ENCODE assay signal across 35 cellular contexts in the genomic region with DNA sequence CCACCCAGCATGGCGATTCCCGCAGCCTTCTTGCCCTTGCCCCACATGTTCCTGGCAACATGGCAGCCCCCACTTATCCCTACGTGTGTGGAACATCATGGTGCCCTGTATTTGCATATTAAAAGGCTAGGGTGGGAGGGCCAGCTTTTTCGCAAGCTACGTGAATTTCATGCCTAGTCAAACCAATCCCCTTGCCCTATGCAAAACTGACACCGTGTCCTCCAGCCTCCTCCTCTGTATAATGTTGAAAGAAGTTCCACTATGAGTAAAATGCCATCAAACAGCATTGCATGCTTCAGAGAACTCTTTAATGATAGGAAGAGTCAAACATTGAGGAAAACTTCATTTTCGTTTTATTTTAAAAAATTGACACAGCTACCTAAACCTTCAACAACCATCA.
"Had no signal": no experiment of that assay in that cellular context is flagged by ENCODE, and none has a peak within 500 bp of the region (broad histone marks: within the 10 kb centered on the region; RNA-seq: fewer than 3 reads in every experiment).

No MANE protein-coding gene starts in this region.

- H3K9me3 ChIP-seq: MG63 had no signal

- H3K9ac ChIP-seq: KMS-11 had no signal

- H3K4me2 ChIP-seq: KMS-11 had no signal

- DNase-seq: Karpas-422, Kasumi-1, MG63, MM.1S, MV-4-11, NCI-H1048, NCI-H1092, NCI-H1092 treated with DMSO at 0.1 percent for 48 hours, NCI-H1105, NCI-H1105 treated with DMSO at 0.1 percent for 48 hours, NCI-H1417, NCI-H1417 treated with DMSO at 0.1 percent for 48 hours, NCI-H1436, NCI-H1436 treated with DMSO at 0.1 percent for 48 hours, NCI-H146, NCI-H1694, NCI-H1694 treated with DMSO at 0.1 percent for 48 hours, NCI-H187, NCI-H187 treated with DMSO at 0.1 percent for 48 hours, NCI-H1930, NCI-H2029, NCI-H2029 treated with DMSO at 0.1 percent for 48 hours, NCI-H2081, NCI-H2081 treated with DMSO at 0.1 percent for 48 hours, NCI-H2107, NCI-H2171, NCI-H2171 treated with DMSO at 0.1 percent for 48 hours, NCI-H2227 treated with DMSO at 0.1 percent for 48 hours, NCI-H226, NCI-H345, NCI-H446, NCI-H446 treated with DMSO at 0.1 percent for 48 hours, NCI-H510A, NCI-H510A treated with DMSO at 0.1 percent for 48 hours had no signal

- H3K4me3 ChIP-seq: MG63 had no signal

- H3K36me3 ChIP-seq: MG63 had no signal

- H3K27me3 ChIP-seq: MG63 had no signal

- H3K27ac ChIP-seq: KMS-11 had no signal
